Comparison of ENCODE assay signal across 2 cellular contexts in genomic region chr3:178761024-178761423, GRCh38.
A peak's percentile ranks its signal among the peaks of the same experiment; 100 is the strongest.
TF ChIP-seq lines count a peak whose summit lies in the region.

No MANE protein-coding gene starts in this region.

TF ChIP-seq in GM12878, 131 proteins besides CTCF, POLR2A, EP300 and RAD21 (continued from another document):
- TF ChIP-seq SRF (IDR thresholded peaks at IDR 0.05; ENCODE audit: low read depth in 2 of 2, low read length in 2 of 2) (no peak), STAT1 (conservative IDR thresholded peaks at IDR 0.05) (no peak), CBX5 (IDR thresholded peaks at IDR 0.05; ENCODE audit: low read depth) (no peak), PML (IDR thresholded peaks at IDR 0.05; ENCODE audit: low read length) (no peak), CREB1 (IDR thresholded peaks at IDR 0.05; ENCODE audit: low read depth) (peak; percentile 71; the same call in 1 of the 2 replicates), JUNB (IDR thresholded peaks at IDR 0.05) (peak; percentile 58), PKNOX1 (IDR thresholded peaks at IDR 0.05) (no peak), TARDBP (IDR thresholded peaks at IDR 0.05; ENCODE audit: borderline replicate concordance) (no peak), ASH2L (IDR thresholded peaks at IDR 0.05; ENCODE audit: borderline replicate concordance, low read depth) (no peak), GATAD2B (conservative IDR thresholded peaks at IDR 0.05; ENCODE audit: low read depth) (no peak), ZNF207 (IDR thresholded peaks at IDR 0.05; ENCODE audit: borderline replicate concordance) (no peak), EED (IDR thresholded peaks at IDR 0.05; ENCODE audit: low read depth) (no peak)
- TF ChIP-seq, protein P1, sequence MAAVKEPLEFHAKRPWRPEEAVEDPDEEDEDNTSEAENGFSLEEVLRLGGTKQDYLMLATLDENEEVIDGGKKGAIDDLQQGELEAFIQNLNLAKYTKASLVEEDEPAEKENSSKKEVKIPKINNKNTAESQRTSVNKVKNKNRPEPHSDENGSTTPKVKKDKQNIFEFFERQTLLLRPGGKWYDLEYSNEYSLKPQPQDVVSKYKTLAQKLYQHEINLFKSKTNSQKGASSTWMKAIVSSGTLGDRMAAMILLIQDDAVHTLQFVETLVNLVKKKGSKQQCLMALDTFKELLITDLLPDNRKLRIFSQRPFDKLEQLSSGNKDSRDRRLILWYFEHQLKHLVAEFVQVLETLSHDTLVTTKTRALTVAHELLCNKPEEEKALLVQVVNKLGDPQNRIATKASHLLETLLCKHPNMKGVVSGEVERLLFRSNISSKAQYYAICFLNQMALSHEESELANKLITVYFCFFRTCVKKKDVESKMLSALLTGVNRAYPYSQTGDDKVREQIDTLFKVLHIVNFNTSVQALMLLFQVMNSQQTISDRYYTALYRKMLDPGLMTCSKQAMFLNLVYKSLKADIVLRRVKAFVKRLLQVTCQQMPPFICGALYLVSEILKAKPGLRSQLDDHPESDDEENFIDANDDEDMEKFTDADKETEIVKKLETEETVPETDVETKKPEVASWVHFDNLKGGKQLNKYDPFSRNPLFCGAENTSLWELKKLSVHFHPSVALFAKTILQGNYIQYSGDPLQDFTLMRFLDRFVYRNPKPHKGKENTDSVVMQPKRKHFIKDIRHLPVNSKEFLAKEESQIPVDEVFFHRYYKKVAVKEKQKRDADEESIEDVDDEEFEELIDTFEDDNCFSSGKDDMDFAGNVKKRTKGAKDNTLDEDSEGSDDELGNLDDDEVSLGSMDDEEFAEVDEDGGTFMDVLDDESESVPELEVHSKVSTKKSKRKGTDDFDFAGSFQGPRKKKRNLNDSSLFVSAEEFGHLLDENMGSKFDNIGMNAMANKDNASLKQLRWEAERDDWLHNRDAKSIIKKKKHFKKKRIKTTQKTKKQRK (IDR thresholded peaks at IDR 0.05; ENCODE audit: low read depth, low read length) = no peak
- TF ChIP-seq, protein P2, sequence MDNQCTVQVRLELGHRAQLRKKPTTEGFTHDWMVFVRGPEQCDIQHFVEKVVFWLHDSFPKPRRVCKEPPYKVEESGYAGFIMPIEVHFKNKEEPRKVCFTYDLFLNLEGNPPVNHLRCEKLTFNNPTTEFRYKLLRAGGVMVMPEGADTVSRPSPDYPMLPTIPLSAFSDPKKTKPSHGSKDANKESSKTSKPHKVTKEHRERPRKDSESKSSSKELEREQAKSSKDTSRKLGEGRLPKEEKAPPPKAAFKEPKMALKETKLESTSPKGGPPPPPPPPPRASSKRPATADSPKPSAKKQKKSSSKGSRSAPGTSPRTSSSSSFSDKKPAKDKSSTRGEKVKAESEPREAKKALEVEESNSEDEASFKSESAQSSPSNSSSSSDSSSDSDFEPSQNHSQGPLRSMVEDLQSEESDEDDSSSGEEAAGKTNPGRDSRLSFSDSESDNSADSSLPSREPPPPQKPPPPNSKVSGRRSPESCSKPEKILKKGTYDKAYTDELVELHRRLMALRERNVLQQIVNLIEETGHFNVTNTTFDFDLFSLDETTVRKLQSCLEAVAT (IDR thresholded peaks at IDR 0.05) = no peak

TF ChIP-seq in endothelial cell of umbilical vein, 7 proteins besides CTCF, POLR2A, EP300 and RAD21 (continued from another document):
- TF ChIP-seq GATA2 (IDR thresholded peaks at IDR 0.05; ENCODE audit: insufficient read depth, insufficient read length, low read depth, low read length) = no peak
